ENCODE assay signal across 21 cellular contexts in genomic region chr2:168075446-168075845, GRCh38.
"Had no signal": no experiment of that assay in that cellular context is flagged by ENCODE, and none has a peak within 500 bp of the region (broad histone marks: within the 10 kb centered on the region; RNA-seq: fewer than 3 reads in every experiment).

No MANE protein-coding gene starts in this region.

- H3K36me3 ChIP-seq: pancreas, right atrium auricular region had no signal

- ATAC-seq: foreskin keratinocyte; left ventricle myocardium superior; pancreas; psoas muscle; stimulated activated naive CD8-positive, alpha-beta T cell treated with anti-CD3 and anti-CD28 coated beads, Interleukin-15, Interleukin-2, amounts not matched to agents 100 U/mL and 50 U/mL, for 24 hours; T-helper 17 cell had no signal

- H3K27me3 ChIP-seq: foreskin keratinocyte, pancreas, right atrium auricular region, spleen, upper lobe of left lung had no signal

- H3K9me3 Mint-ChIP-seq: activated CD4-positive, alpha-beta memory T cell treated with anti-CD3 and anti-CD28 coated beads for 36 hours; activated naive CD8-positive, alpha-beta T cell treated with anti-CD3 and anti-CD28 coated beads, Interleukin-2, amount 10 ng/mL, durations not matched to agents 7 days and 5 days; dendritic cell treated with granulocyte-macrophage colony-stimulating factor and Interleukin-4, amounts not matched to agents 40 ng/mL and 50 ng/mL, for 4 days had no signal

- DNase-seq: activated CD4-positive, alpha-beta memory T cell treated with anti-CD3 and anti-CD28 coated beads for 36 hours; activated CD4-positive, alpha-beta T cell treated with anti-CD3 and anti-CD28 coated beads for 48 hours; activated CD4-positive, CD25-positive, alpha-beta regulatory T cell; activated naive CD4-positive, alpha-beta T cell treated with Interleukin-2 at 50 U/mL for 16 hours; activated naive CD8-positive, alpha-beta T cell treated with anti-CD3 and anti-CD28 coated beads, Interleukin-2, amount 10 ng/mL, durations not matched to agents 7 days and 5 days; activated T-cell treated with anti-CD3 and anti-CD28 coated beads, Interleukin-2, amount 50 U/mL, for 48 hours; amniotic stem cell; effector CD8-positive, alpha-beta T cell; foreskin keratinocyte; left ventricle myocardium superior; nephron progenitor cell; pancreas; psoas muscle; spleen; stimulated activated CD4-positive, alpha-beta T cell treated with anti-CD3 and anti-CD28 coated beads, Interleukin-4, amount 100 ng/mL, for 24 hours; stimulated activated naive CD8-positive, alpha-beta T cell treated with anti-CD3 and anti-CD28 coated beads, Interleukin-15, Interleukin-2, amounts not matched to agents 100 U/mL and 50 U/mL, for 24 hours; SW 1271; T-helper 17 cell; upper lobe of left lung had no signal

- H3K27me3 Mint-ChIP-seq: activated CD4-positive, alpha-beta memory T cell treated with anti-CD3 and anti-CD28 coated beads for 36 hours; activated naive CD8-positive, alpha-beta T cell treated with anti-CD3 and anti-CD28 coated beads, Interleukin-2, amount 10 ng/mL, durations not matched to agents 7 days and 5 days; dendritic cell treated with granulocyte-macrophage colony-stimulating factor and Interleukin-4, amounts not matched to agents 40 ng/mL and 50 ng/mL, for 4 days; T-helper 17 cell had no signal

- H3K27ac ChIP-seq: foreskin keratinocyte, pancreas, psoas muscle, right atrium auricular region, spleen, upper lobe of left lung had no signal

- H3K4me3 Mint-ChIP-seq: activated CD4-positive, alpha-beta memory T cell treated with anti-CD3 and anti-CD28 coated beads for 36 hours; activated naive CD8-positive, alpha-beta T cell treated with anti-CD3 and anti-CD28 coated beads, Interleukin-2, amount 10 ng/mL, durations not matched to agents 7 days and 5 days; dendritic cell treated with granulocyte-macrophage colony-stimulating factor and Interleukin-4, amounts not matched to agents 40 ng/mL and 50 ng/mL, for 4 days; nephron progenitor cell; T-helper 17 cell had no signal

- H3K9me3 ChIP-seq: pancreas, psoas muscle, right atrium auricular region, spleen, upper lobe of left lung had no signal

- H3K4me1 ChIP-seq: foreskin keratinocyte, pancreas, psoas muscle, right atrium auricular region, spleen, upper lobe of left lung had no signal

- H3K4me3 ChIP-seq: pancreas, psoas muscle, right atrium auricular region, spleen, upper lobe of left lung had no signal

- H3K4me1 Mint-ChIP-seq: activated naive CD8-positive, alpha-beta T cell treated with anti-CD3 and anti-CD28 coated beads, Interleukin-2, amount 10 ng/mL, durations not matched to agents 7 days and 5 days; nephron progenitor cell had no signal

- H3K27ac Mint-ChIP-seq: activated CD4-positive, alpha-beta memory T cell treated with anti-CD3 and anti-CD28 coated beads for 36 hours; activated naive CD8-positive, alpha-beta T cell treated with anti-CD3 and anti-CD28 coated beads, Interleukin-2, amount 10 ng/mL, durations not matched to agents 7 days and 5 days; dendritic cell treated with granulocyte-macrophage colony-stimulating factor and Interleukin-4, amounts not matched to agents 40 ng/mL and 50 ng/mL, for 4 days; T-helper 17 cell had no signal
